9 cellular contexts compared by ENCODE assay signal in genomic region chr2:74528600-74529356, GRCh38. TPM values are rescaled to one million over a fixed set of nuclear protein-coding genes. Genes with fewer than 3 reads are reported as not detected.
DNase-seq lines count a peak whose midpoint lies in the region; ATAC-seq, FAIRE-seq and TF ChIP-seq lines count a peak whose summit lies in the region.
"Had no signal": no experiment of that assay in that cellular context is flagged by ENCODE, and none has a peak within 500 bp of the region (broad histone marks: within the 10 kb centered on the region; RNA-seq: fewer than 3 reads in every experiment).

No MANE protein-coding gene starts in this region.

- peak overlapping the region; percentile 57 for H3K4me3 ChIP-seq in A549
- peak overlapping the region; percentile 78 to 85 for H3K4me3 ChIP-seq in ascending aorta
- peak overlapping the region; percentile 100 for H3K4me3 ChIP-seq in thoracic aorta

- WGBS in A549 (ENCODE audit: missing lambda C conversion rate), result 9% methylated on average over 27 of the region's 29 CpGs

- no peak for DNase-seq in A549 (ENCODE audit: low read depth in 1 of 2, low spot score in 1 of 2)
- no peak for DNase-seq in ascending aorta (ENCODE audit: low spot score in 2 of 2)
- no peak for DNase-seq in left colon
- no peak for DNase-seq in thoracic aorta (ENCODE audit: low spot score)
- DNase-seq in superior temporal gyrus (ENCODE audit: extremely low spot score), result no peak
- no peak for DNase-seq in NCI-H69 (lab: John Stamatoyannopoulos, UW)

- peak overlapping the region; percentile 97 for H3K4me2 ChIP-seq in A549

- no peaks in the 10 kb centered on the region for H3K9me3 ChIP-seq in A549
- no peaks in the 10 kb centered on the region for H3K9me3 ChIP-seq in ascending aorta
- no peaks in the 10 kb centered on the region for H3K9me3 ChIP-seq in thoracic aorta

- no peaks in the 10 kb centered on the region for H3K27me3 ChIP-seq in ascending aorta
- H3K27me3 ChIP-seq in thoracic aorta (replicated peaks; ENCODE audit: insufficient read depth), result no peaks in the 10 kb centered on the region

- H3K36me3 ChIP-seq in ascending aorta (peaks cover 15 to 43% of the 10 kb centered on the region in 2 donors), thoracic aorta (peaks cover 31% of the 10 kb centered on the region)

- H3K27ac ChIP-seq in A549 (peak overlapping the region; percentile 93 to 96), ascending aorta (peak overlapping the region; percentile 84 to 88), thoracic aorta (peak overlapping the region; percentile 81)

- TF ChIP-seq CTCF in A549 (IDR thresholded peaks at IDR 0.05) (no peak; the same call in 2 of the 3 replicates), ascending aorta (IDR thresholded peaks at IDR 0.05) (no peak), thoracic aorta (IDR thresholded peaks at IDR 0.05) (no peak)

- no peak for TF ChIP-seq RAD21 in A549 (conservative IDR thresholded peaks at IDR 0.05 in 1 of 2, IDR thresholded peaks at IDR 0.05 in 1 of 2)

- CTCF ChIA-PET in A549 (lab: Yijun Ruan, JAX), result interaction anchor here (1.3 to 8.5 kb wide), 8 partner anchors 11 to 194 kb away, joined by 3 to 92 read pairs (median 11); partner anchors contain the start of genes CCDC142, PCGF1 and TTC31

- POLR2A ChIA-PET in A549 (lab: Yijun Ruan, JAX), result interaction anchor here (1.4 to 1.9 kb wide), 6 partner anchors 10 to 71 kb away, joined by 3 to 11 read pairs (median 6); partner anchors contain the start of genes CCDC142, TTC31 and WBP1

- no peak for FAIRE-seq in A549 (lab: Jason Lieb, UNC)
- FAIRE-seq: islet of Langerhans had no signal

- H3K4me1 ChIP-seq in A549, result peaks cover 17% of the 10 kb centered on the region
- peaks cover 13 to 21% of the 10 kb centered on the region in 2 donors for H3K4me1 ChIP-seq in ascending aorta
- peaks cover 14 to 27% of the 10 kb centered on the region in 2 donors for H3K4me1 ChIP-seq in thoracic aorta (ENCODE audit: control insufficient read depth in 1 of 2, low read depth in 2 of 2)

- intact Hi-C loops in ascending aorta (cut with DNase I) (loop anchor here (1.0 to 2.0 kb wide), 4 partner anchors 21 to 70 kb away; partner anchors contain the start of genes DOK1, PCGF1, TTC31 and WBP1), left colon (cut with DNase I, micrococcal nuclease) (no loop called here)

- no peak for TF ChIP-seq EP300 in A549 (IDR thresholded peaks at IDR 0.05)

- ATAC-seq in A549 (peak; percentile 34 to 38), GM19351 (IDR thresholded peaks at IDR 0.05; ENCODE audit: unreplicated experiment) (peak; percentile 5), HG03442 (IDR thresholded peaks at IDR 0.05; ENCODE audit: unreplicated experiment) (peak; percentile 5), left colon (peak; percentile 11), thoracic aorta (ENCODE audit: insufficient number of reproducible peaks, low FRiP score, low read depth) (no peak)

- TF ChIP-seq POLR2A in A549 (IDR thresholded peaks at IDR 0.05; ENCODE audit: low read length), result no peak

TF ChIP-seq in A549, 52 proteins besides CTCF, POLR2A, EP300 and RAD21 (continues in another document):
- TF ChIP-seq RNF2 (IDR thresholded peaks at IDR 0.05; ENCODE audit: borderline replicate concordance, low read depth) (no peak), FOXS1 (CRISPR knock-in tag; IDR thresholded peaks at IDR 0.05) (no peak), NFE2L2 (conservative IDR thresholded peaks at IDR 0.05; ENCODE audit: low read length) (no peak), HES2 (IDR thresholded peaks at IDR 0.05) (no peak), REST (IDR thresholded peaks at IDR 0.05) (no peak), KDM5A (IDR thresholded peaks at IDR 0.05) (no peak), JUNB (IDR thresholded peaks at IDR 0.05) (no peak), USF2 (IDR thresholded peaks at IDR 0.05) (no peak), RCOR1 (IDR thresholded peaks at IDR 0.05; ENCODE audit: low read depth, low read length) (no peak), NR3C1 (IDR thresholded peaks at IDR 0.05) (no peak), JUN (IDR thresholded peaks at IDR 0.05) (no peak)

RNA-seq across cellular contexts. Expression of gene AUP1, which starts 0.7 kb away (rescaled TPM):
- polyA plus RNA-seq in A549 (2011; rRNA removed) (129 and 181 TPM in 2 replicates), A549 (2017; fragmentation: RNase III; extraction: RNeasy Plus Mini Kit Qiagen cat#74134 plus additional on column Dnase treatment) (160 to 164 TPM (median 163 TPM) in 3 replicates)
- polyA plus RNA-seq in A549 (2012; cell fraction: cytosol; rRNA removed), result 262 and 310 TPM in 2 replicates
- polyA plus RNA-seq in A549 (2012; cell fraction: nucleus; rRNA removed), result 733 and 769 TPM in 2 replicates
- polyA minus RNA-seq in A549 (2011; rRNA and poly(A)+ RNA removed), result 182 and 216 TPM in 2 replicates
- total RNA-seq in ascending aorta (120 TPM), left colon (100 to 1,000 TPM; 124 to 133 TPM), thoracic aorta (100 to 1,000 TPM in 1 of 2 donors, 10 to 100 TPM in 1; 85.5 to 113 TPM)

RNA-seq across cellular contexts. Expression of gene HTRA2, which starts 1.0 kb away (rescaled TPM):
- polyA plus RNA-seq in A549 (2011; rRNA removed) (28.7 and 33.7 TPM in 2 replicates), A549 (2017; fragmentation: RNase III; extraction: RNeasy Plus Mini Kit Qiagen cat#74134 plus additional on column Dnase treatment) (33.6 to 36.5 TPM (median 34.0 TPM) in 3 replicates)
- 58.3 and 59.8 TPM in 2 replicates for polyA plus RNA-seq in A549 (2012; cell fraction: cytosol; rRNA removed)
- polyA plus RNA-seq in A549 (2012; cell fraction: nucleus; rRNA removed), result 77.1 and 87.8 TPM in 2 replicates
- polyA minus RNA-seq in A549 (2011; rRNA and poly(A)+ RNA removed), result 36.0 and 41.3 TPM in 2 replicates
- total RNA-seq in ascending aorta (80.1 TPM), left colon (10 to 100 TPM; 22.3 to 23.0 TPM), thoracic aorta (10 to 100 TPM; 34.9 to 35.6 TPM)

RNA-seq across cellular contexts. Expression of gene DQX1, which starts 2.7 kb away (rescaled TPM):
- polyA plus RNA-seq in A549 (2011; rRNA removed), result 0.39 and 0.42 TPM in 2 replicates
- polyA plus RNA-seq in A549 (2012; cell fraction: cytosol; rRNA removed), result 0.25 and 0.27 TPM in 2 replicates
- 1.8 and 2.2 TPM in 2 replicates for polyA plus RNA-seq in A549 (2012; cell fraction: nucleus; rRNA removed)
- 0.09 to 0.21 TPM (median 0.15 TPM) in 3 replicates for polyA plus RNA-seq in A549 (2017; fragmentation: RNase III; extraction: RNeasy Plus Mini Kit Qiagen cat#74134 plus additional on column Dnase treatment)
- polyA minus RNA-seq in A549 (2011; rRNA and poly(A)+ RNA removed), result 0.21 and 0.63 TPM in 2 replicates
- total RNA-seq in ascending aorta, result not detected
- 10 to 100 TPM; 34.3 to 44.0 TPM for total RNA-seq in left colon
- total RNA-seq in thoracic aorta, result 1 to 10 TPM in 1 of 2 donors, not detected in 1; 1.9 TPM

RNA-seq across cellular contexts. Expression of gene TLX2, which starts 14.5 kb away (rescaled TPM):
- polyA plus RNA-seq in A549 (2011; rRNA removed), result 0.05 TPM in 1 of 2 replicates, not detected in the other
- polyA plus RNA-seq in A549 (2012; cell fraction: cytosol; rRNA removed), result 0.17 and 0.38 TPM in 2 replicates
- 0.33 and 0.54 TPM in 2 replicates for polyA plus RNA-seq in A549 (2012; cell fraction: nucleus; rRNA removed)
- 0.37 to 0.58 TPM (median 0.39 TPM) in 3 replicates for polyA plus RNA-seq in A549 (2017; fragmentation: RNase III; extraction: RNeasy Plus Mini Kit Qiagen cat#74134 plus additional on column Dnase treatment)
- 0.15 TPM in 1 of 2 replicates, not detected in the other for polyA minus RNA-seq in A549 (2011; rRNA and poly(A)+ RNA removed)
- not detected for total RNA-seq in ascending aorta
- total RNA-seq in left colon, result under 1 TPM in 1 of 2 donors, not detected in 1; 0.56 TPM
- total RNA-seq in thoracic aorta, result not detected

RNA-seq across cellular contexts. Expression of gene PCGF1, which starts 21.3 kb away (rescaled TPM):
- polyA plus RNA-seq in A549 (2011; rRNA removed) (53.6 and 55.3 TPM in 2 replicates), A549 (2017; fragmentation: RNase III; extraction: RNeasy Plus Mini Kit Qiagen cat#74134 plus additional on column Dnase treatment) (32.2 to 38.1 TPM (median 32.8 TPM) in 3 replicates)
- 42.9 and 51.6 TPM in 2 replicates for polyA plus RNA-seq in A549 (2012; cell fraction: cytosol; rRNA removed)
- 32.8 and 45.5 TPM in 2 replicates for polyA plus RNA-seq in A549 (2012; cell fraction: nucleus; rRNA removed)
- polyA minus RNA-seq in A549 (2011; rRNA and poly(A)+ RNA removed), result 74.3 and 112 TPM in 2 replicates
- total RNA-seq in ascending aorta (not detected), left colon (10 to 100 TPM; 18.4 to 20.2 TPM), thoracic aorta (1 to 10 TPM; 7.8 to 8.0 TPM)

Comparison
In these comparisons a context has a peak if more than half of its experiments do, and no peak if none do; other contexts are left out.
1. RNA of gene DQX1, which starts 2.7 kb away (total RNA-seq): 34.3 to 44.0 TPM in left colon; 1.9 TPM in thoracic aorta and not detected in ascending aorta (single experiment); every median in the first group is over 10 times any median in the second.
2. Peak in every context shown above with its lines, with median percentiles within 50 percentile points of each other: H3K27ac ChIP-seq and H3K4me3 ChIP-seq.